ENCODE assay signal across 11 cellular contexts in the genomic region with DNA sequence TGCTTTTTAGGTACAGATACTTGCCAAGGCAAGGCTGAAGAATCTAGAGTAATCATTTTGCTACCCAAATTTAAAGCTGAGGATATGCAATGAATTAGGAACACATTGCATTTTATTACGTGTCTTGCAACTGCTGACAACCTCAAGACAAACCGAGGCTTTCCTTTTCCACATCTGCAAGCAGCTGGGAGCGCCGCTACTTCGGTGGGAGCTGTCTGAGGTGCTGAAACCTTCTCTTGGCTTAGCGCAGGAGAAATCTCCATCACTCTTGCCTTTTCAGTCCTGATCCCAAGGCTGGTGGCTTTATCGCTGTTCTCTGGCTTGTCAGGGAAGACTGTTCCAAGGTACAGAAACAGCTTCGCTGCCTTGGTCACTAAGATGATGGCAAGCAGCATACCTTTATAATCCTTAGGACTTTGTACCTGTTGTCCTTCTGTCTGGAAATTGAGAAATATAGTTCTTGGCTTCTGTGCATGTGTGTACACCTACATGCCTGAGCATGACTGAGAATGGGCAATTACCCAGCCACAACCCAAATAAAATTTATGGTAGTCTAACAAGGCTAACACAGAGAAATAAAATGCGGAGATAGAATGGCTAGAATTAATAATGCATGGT. TPM values are rescaled to one million over a fixed set of nuclear protein-coding genes. Genes with fewer than 3 reads are reported as not detected.
A peak's percentile ranks its signal among the peaks of the same experiment; 100 is the strongest.
DNase-seq lines count a peak whose midpoint lies in the region; TF ChIP-seq lines count a peak whose summit lies in the region.
"Not testable (repeated sequence)": the region's sequence is repeated elsewhere in the genome, so short reads cannot be mapped to it uniquely, and the experiment has no call there.
"Had no signal": no experiment of that assay in that cellular context is flagged by ENCODE, and none has a peak within 500 bp of the region (broad histone marks: within the 10 kb centered on the region; RNA-seq: fewer than 3 reads in every experiment).

No MANE protein-coding gene starts in this region.

- H3K36me3 Mint-ChIP-seq in activated naive CD8-positive, alpha-beta T cell treated with anti-CD3 and anti-CD28 coated beads for 36 hours; endodermal cell (ENCODE audit: low read depth); neural crest cell (ENCODE audit: low read depth): not testable (repeated sequence)

- TF ChIP-seq POLR2A in transverse colon (IDR thresholded peaks at IDR 0.05) = not testable (repeated sequence)

- not testable (repeated sequence) for H3K4me3 Mint-ChIP-seq in activated naive CD8-positive, alpha-beta T cell treated with anti-CD3 and anti-CD28 coated beads for 36 hours; endodermal cell; neural crest cell

- H3K79me2 ChIP-seq in Karpas-422 (ENCODE audit: low read length); hepatocyte: not testable (repeated sequence)

- 11 to 19% methylated on average over 6 to 9 of the region's 9 CpGs for WGBS in endodermal cell (ENCODE audit: insufficient coverage in 1 of 2, insufficient read length in 1 of 2), 2 experiments
- WGBS in hepatocyte (ENCODE audit: low lambda C conversion rate, missing lambda C conversion rate) = 15% methylated on average over 9 of the region's 9 CpGs
- 17 to 19% methylated on average over 2 to 9 of the region's 9 CpGs for WGBS in transverse colon (ENCODE audit: low coverage in 1 of 2), 2 donors

- not testable (repeated sequence) for TF ChIP-seq CTCF in GM12865 (IDR thresholded peaks at IDR 0.05; ENCODE audit: insufficient read depth, low read depth, low read length, missing control alignments); endodermal cell (conservative IDR thresholded peaks at IDR 0.05); hepatocyte (IDR thresholded peaks at IDR 0.05; ENCODE audit: poor library complexity); neural crest cell (conservative IDR thresholded peaks at IDR 0.05); transverse colon (IDR thresholded peaks at IDR 0.05)

- peaks cover 22% of the 10 kb centered on the region for H3K27me3 Mint-ChIP-seq in activated naive CD8-positive, alpha-beta T cell treated with anti-CD3 and anti-CD28 coated beads for 36 hours
- H3K27me3 Mint-ChIP-seq in endodermal cell (ENCODE audit: insufficient read depth) (peaks cover 41% of the 10 kb centered on the region), neural crest cell (ENCODE audit: low read depth) (peaks cover 48% of the 10 kb centered on the region)

- in situ Hi-C loops in transverse colon (cut with MboI; ENCODE audit: low pct_ligation_motif_present in 1 of 4, low pct_unique_long_range_greater_than_20kb in 1 of 4, low sequenced_read_pairs in 3 of 4) = not testable (repeated sequence)

- not testable (repeated sequence) for H3K4me2 ChIP-seq in Karpas-422 (ENCODE audit: low read depth, low read length, poor library complexity, severe bottlenecking); hepatocyte

- not testable (repeated sequence) for H3K9ac ChIP-seq in Karpas-422 (ENCODE audit: low read length); endodermal cell (ENCODE audit: extremely low read depth, low read length, poor library complexity, severe bottlenecking)

- H3K9me2 ChIP-seq in Karpas-422 (replicated peaks; ENCODE audit: insufficient read depth, low read length); hepatocyte (replicated peaks; ENCODE audit: insufficient read depth): not testable (repeated sequence)

- H2AFZ ChIP-seq in Karpas-422 (ENCODE audit: low read length); hepatocyte: not testable (repeated sequence)

- not testable (repeated sequence) for H3K4me1 ChIP-seq in Karpas-422 (ENCODE audit: low read length); SJCRH30; endodermal cell (ENCODE audit: control insufficient read depth, insufficient read depth, low read length); hepatocyte (ENCODE audit: insufficient read depth); transverse colon

- not testable (repeated sequence) for H3K9me3 ChIP-seq in Karpas-422 (ENCODE audit: low read length); SJCRH30 (replicated peaks); endodermal cell (ENCODE audit: control insufficient read depth, low read length); hepatocyte (ENCODE audit: low read depth); transverse colon

- not testable (repeated sequence) for H3K27ac Mint-ChIP-seq in activated naive CD8-positive, alpha-beta T cell treated with anti-CD3 and anti-CD28 coated beads for 36 hours; endodermal cell; neural crest cell (ENCODE audit: unreplicated experiment)

- not testable (repeated sequence) for H3K9me3 Mint-ChIP-seq in activated naive CD8-positive, alpha-beta T cell treated with anti-CD3 and anti-CD28 coated beads for 36 hours; neural crest cell
- H3K9me3 Mint-ChIP-seq in endodermal cell = peaks cover 14% of the 10 kb centered on the region

- H3K27ac ChIP-seq in Karpas-422 (ENCODE audit: low read length); SJCRH30; endodermal cell (ENCODE audit: low read depth, low read length); hepatocyte; transverse colon: not testable (repeated sequence)

- not testable (repeated sequence) for H3K4me1 Mint-ChIP-seq in activated naive CD8-positive, alpha-beta T cell treated with anti-CD3 and anti-CD28 coated beads for 36 hours; endodermal cell; neural crest cell

- not testable (repeated sequence) for H3K27me3 ChIP-seq in Karpas-422 (ENCODE audit: low read length); SJCRH30; hepatocyte
- peaks cover 24% of the 10 kb centered on the region for H3K27me3 ChIP-seq in endodermal cell (ENCODE audit: control insufficient read depth, insufficient read depth, low read length, poor library complexity, severe bottlenecking)
- peaks cover 11% of the 10 kb centered on the region for H3K27me3 ChIP-seq in transverse colon

- not testable (repeated sequence) for TF ChIP-seq EP300 in transverse colon (IDR thresholded peaks at IDR 0.05; ENCODE audit: low read depth)

- intact Hi-C loops in transverse colon (cut with DNase I; ENCODE audit: low total_unique reads) = not testable (repeated sequence)

- H4K20me1 ChIP-seq in Karpas-422 (ENCODE audit: insufficient read depth, low read depth, low read length); hepatocyte (ENCODE audit: insufficient read depth, poor library complexity, severe bottlenecking): not testable (repeated sequence)

- not testable (repeated sequence) for H3K36me3 ChIP-seq in Karpas-422 (ENCODE audit: insufficient read depth, low read length); SJCRH30; endodermal cell (ENCODE audit: control insufficient read depth, insufficient read depth, low read length); hepatocyte (replicated peaks; ENCODE audit: insufficient read depth, low read depth); transverse colon

- DNase-seq in GM12865 (ENCODE audit: low read depth) = peak; percentile 9
- DNase-seq in Karpas-422 = peak; percentile 76
- peak; percentile 48 to 71 for DNase-seq in SJCRH30
- peak; percentile 8 for DNase-seq in activated naive CD8-positive, alpha-beta T cell treated with anti-CD3 and anti-CD28 coated beads for 36 hours
- DNase-seq in endodermal cell = peak; percentile 91
- peak; percentile 87 for DNase-seq in hepatocyte (ENCODE audit: low spot score)
- peak; percentile 66 for DNase-seq in neural crest cell (ENCODE audit: low read depth, low spot score)
- peak; percentile 21 for DNase-seq in transverse colon

- H3K4me3 ChIP-seq in GM12865 (ENCODE audit: low read depth, low read length); Karpas-422 (ENCODE audit: low read length); SJCRH30; endodermal cell (ENCODE audit: low read length); hepatocyte; transverse colon: not testable (repeated sequence)

RNA-seq across cellular contexts. Expression of a gene that starts 3.4 kb away (rescaled TPM):
- not detected in 2 replicates for total RNA-seq in Karpas-422 (2014; rRNA removed; shearing (Covaris generic); ENCODE audit: low replicate concordance)
- not detected in 2 replicates for total RNA-seq in SJCRH30 (2014; rRNA removed; shearing (Covaris generic))
- not detected for total RNA-seq in activated naive CD8-positive, alpha-beta T cell treated with anti-CD3 and anti-CD28 coated beads for 36 hours
- total RNA-seq in endodermal cell (1 to 10 TPM; 1.7 to 3.0 TPM), hepatocyte (0.12 and 0.20 TPM in 2 replicates), neural crest cell (1.6 and 2.2 TPM in 2 replicates), transverse colon (10 to 100 TPM in 1 of 4 donors, 1 to 10 TPM in 3; 1.8 to 33.7 (median 6.4) TPM)
- polyA plus RNA-seq in endodermal cell (2013, experiment 1 of 2) = 4.5 TPM
- polyA plus RNA-seq in endodermal cell (2013, experiment 2 of 2) = 3.0 TPM
- polyA plus RNA-seq in hepatocyte = 0.44 and 1.8 TPM in 2 replicates
- total RNA-seq: CD8-positive, alpha-beta T cell; naive thymus-derived CD8-positive, alpha-beta T cell; T-cell had no signal
- polyA plus RNA-seq: naive thymus-derived CD8-positive, alpha-beta T cell had no signal

Comparison
In these comparisons a context has a peak if more than half of its experiments do, and no peak if none do; other contexts are left out.
1. DNase-seq: peak in every context shown above with its lines; median percentile 91 in endodermal cell; 87 in hepatocyte; 76 in Karpas-422; 66 in neural crest cell; 60 in SJCRH30; 21 in transverse colon; 9 in GM12865; 8 in activated naive CD8-positive, alpha-beta T cell treated with anti-CD3 and anti-CD28 coated beads for 36 hours.